2 cellular contexts compared by ENCODE assay signal in genomic region chr19:11361771-11362731, GRCh38.
TF ChIP-seq lines count a peak whose summit lies in the region.

No MANE protein-coding gene starts in this region.

TF ChIP-seq in SK-N-SH, 30 proteins besides CTCF, POLR2A, EP300 and RAD21:
- TF ChIP-seq RFX5 (IDR thresholded peaks at IDR 0.05; ENCODE audit: low read length): no peak
- TF ChIP-seq POLR2AphosphoS5 (IDR thresholded peaks at IDR 0.05; ENCODE audit: low read depth, low read length): no peak
- TF ChIP-seq EZH2phosphoT487 (IDR thresholded peaks at IDR 0.05; ENCODE audit: borderline replicate concordance, low read depth): no peak
- TF ChIP-seq RCOR1 (IDR thresholded peaks at IDR 0.05; ENCODE audit: low read length): no peak
- no peak for TF ChIP-seq SIN3A (IDR thresholded peaks at IDR 0.05; ENCODE audit: borderline replicate concordance, low read depth, low read length)
- TF ChIP-seq TEAD4 (IDR thresholded peaks at IDR 0.05; ENCODE audit: borderline replicate concordance, insufficient read depth): no peak

TF ChIP-seq in SK-N-SH treated with all-trans-retinoic acid at 6 μM for 48 hours, 23 proteins besides CTCF, POLR2A, EP300 and RAD21:
- no peak for TF ChIP-seq ZFP3 (CRISPR knock-in tag; IDR thresholded peaks at IDR 0.05)
TF ChIP-seq in SK-N-SH treated with all-trans-retinoic acid at 6 μM for 48 hours: peak in this region for 0.
